In the genomic region with DNA sequence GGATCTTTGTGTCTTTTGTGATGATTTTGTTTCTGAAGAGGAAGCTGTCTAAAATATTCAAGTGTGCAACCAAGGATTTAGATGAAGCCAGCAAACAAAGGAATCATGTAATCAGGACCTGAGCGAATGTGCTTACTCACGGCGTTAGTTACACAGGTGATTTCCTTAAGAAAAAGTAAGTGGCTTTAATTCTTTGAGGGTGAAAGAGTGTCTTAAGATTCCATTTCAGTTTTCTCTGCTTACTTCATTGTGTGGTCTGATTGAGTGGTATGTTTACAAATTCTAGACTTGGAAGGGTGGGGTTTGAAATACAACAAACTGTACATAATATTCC, we compare ENCODE assay signal across 10 cellular contexts.
DNase-seq lines count a peak whose midpoint lies in the region; ATAC-seq and TF ChIP-seq lines count a peak whose summit lies in the region.
"Had no signal": no experiment of that assay in that cellular context is flagged by ENCODE, and none has a peak within 500 bp of the region (broad histone marks: within the 10 kb centered on the region; RNA-seq: fewer than 3 reads in every experiment).

No MANE protein-coding gene starts in this region.

- H3K27me3 ChIP-seq in ACC112 (ENCODE audit: insufficient read depth, low read length) (no peaks in the 10 kb centered on the region), MG63 (no peaks in the 10 kb centered on the region)

- DNase-seq in MG63 (no peak), chondrocyte (ENCODE audit: low spot score) (no peak), nephron progenitor cell (no peak)
- no peak for DNase-seq in activated CD4-positive, CD25-positive, alpha-beta regulatory T cell (lab: John Stamatoyannopoulos, UW)
- DNase-seq in activated naive CD4-positive, alpha-beta T cell (lab: John Stamatoyannopoulos, UW) = no peak
- DNase-seq: NCI-H2081 had no signal

- H3K4me3 ChIP-seq in ACC112 (ENCODE audit: low read depth, low read length) (peak overlapping the region; percentile 71), MG63 (peak overlapping the region; percentile 53)
- H3K4me3 ChIP-seq: lung had no signal

- H3K4me1 ChIP-seq in ACC112 (ENCODE audit: control insufficient read depth, insufficient read depth, low read length, unreplicated experiment) = peaks cover 35% of the 10 kb centered on the region

- no peaks in the 10 kb centered on the region for H3K9me3 Mint-ChIP-seq in chondrocyte (ENCODE audit: low read depth)
- H3K9me3 Mint-ChIP-seq in nephron progenitor cell = no peaks in the 10 kb centered on the region

- no peaks in the 10 kb centered on the region for H3K9me3 ChIP-seq in MG63

- no peaks in the 10 kb centered on the region for H3K79me2 ChIP-seq in ACC112 (ENCODE audit: control insufficient read depth, insufficient read depth, low read length, unreplicated experiment)

- H3K4me3 Mint-ChIP-seq in chondrocyte (ENCODE audit: unreplicated experiment) (peak overlapping the region; percentile 49), nephron progenitor cell (no peak overlapping the region)

- H3K36me3 ChIP-seq in ACC112 (ENCODE audit: insufficient read depth, low read length) (no peaks in the 10 kb centered on the region), MG63 (no peaks in the 10 kb centered on the region)

- no peak for ATAC-seq in GM21381 (IDR thresholded peaks at IDR 0.05; ENCODE audit: unreplicated experiment)
- no peak for ATAC-seq in HG03342 (IDR thresholded peaks at IDR 0.05; ENCODE audit: unreplicated experiment)

- H3K36me3 Mint-ChIP-seq in chondrocyte (ENCODE audit: low read depth) (peaks cover 2% of the 10 kb centered on the region), nephron progenitor cell (ENCODE audit: low read depth) (peaks cover 13% of the 10 kb centered on the region)

- peaks cover 49% of the 10 kb centered on the region for H3K4me1 Mint-ChIP-seq in chondrocyte (ENCODE audit: low read depth)
- peaks cover 53% of the 10 kb centered on the region for H3K4me1 Mint-ChIP-seq in nephron progenitor cell

- TF ChIP-seq CTCF in chondrocyte (IDR thresholded peaks at IDR 0.05) (no peak), nephron progenitor cell (IDR thresholded peaks at IDR 0.05) (no peak)

- H3K27ac ChIP-seq in ACC112 (ENCODE audit: low read depth, low read length) = peak overlapping the region; percentile 94

- H2AFZ ChIP-seq in ACC112 (ENCODE audit: low read length, unreplicated experiment) = peak overlapping the region; percentile 5

- peak overlapping the region; percentile 77 for H3K27ac Mint-ChIP-seq in chondrocyte (ENCODE audit: unreplicated experiment)
- peak overlapping the region; percentile 40 for H3K27ac Mint-ChIP-seq in nephron progenitor cell

- H3K27me3 Mint-ChIP-seq in chondrocyte (ENCODE audit: low read depth) (no peaks in the 10 kb centered on the region), nephron progenitor cell (ENCODE audit: low read depth, poor library complexity) (peaks cover 4% of the 10 kb centered on the region)
